In genomic region chr6:30061766-30062458, GRCh38 we compare ENCODE assay signal across 9 cellular contexts. TPM values are rescaled to one million over a fixed set of nuclear protein-coding genes. Genes with fewer than 3 reads are reported as not detected.
DNase-seq lines count a peak whose midpoint lies in the region; ATAC-seq and TF ChIP-seq lines count a peak whose summit lies in the region.
"Had no signal": no experiment of that assay in that cellular context is flagged by ENCODE, and none has a peak within 500 bp of the region (broad histone marks: within the 10 kb centered on the region; RNA-seq: fewer than 3 reads in every experiment).

No MANE protein-coding gene starts in this region.

- no peaks in the 10 kb centered on the region for H4K20me1 ChIP-seq in MM.1S (ENCODE audit: insufficient read depth, low read length)

- peaks cover 25% of the 10 kb centered on the region for H3K79me2 ChIP-seq in MM.1S (ENCODE audit: low read length)

- peak overlapping the region; percentile 8; the same call in 1 of the 2 replicates for H3K27ac ChIP-seq in MM.1S (ENCODE audit: low read length)

- DNase-seq in EH (ENCODE audit: low read depth): peak; percentile 54
- no peak for DNase-seq in MM.1S
- no peak for DNase-seq in activated naive CD4-positive, alpha-beta T cell treated with anti-CD3 and anti-CD28 coated beads, Interleukin-2, amount 50 U/mL, for 72 hours (ENCODE audit: low spot score in 2 of 2)
- no peak for DNase-seq in left cardiac atrium
- DNase-seq in putamen (ENCODE audit: low spot score): peak; percentile 17
- no peak for DNase-seq in ecto neural progenitor cell (ENCODE audit: low spot score)

- peak overlapping the region; percentile 78 for H3K4me2 ChIP-seq in MM.1S (ENCODE audit: low read depth, low read length)

- H2AFZ ChIP-seq in MM.1S (ENCODE audit: low read length): peak overlapping the region; percentile 99

- H3F3A ChIP-seq in MM.1S (ENCODE audit: insufficient read depth, low read length): peaks cover 13% of the 10 kb centered on the region

- no peaks in the 10 kb centered on the region for H3K9me2 ChIP-seq in MM.1S (replicated peaks; ENCODE audit: insufficient read depth, low read length)

- ATAC-seq in GM21515 (IDR thresholded peaks at IDR 0.05; ENCODE audit: unreplicated experiment): peak; percentile 28
- peak; percentile 46 to 47 for ATAC-seq in activated naive CD4-positive, alpha-beta T cell treated with anti-CD3 and anti-CD28 coated beads, Interleukin-2, amount 50 U/mL, for 72 hours
- ATAC-seq in left cardiac atrium: peak; percentile 28 to 37
- no peak for ATAC-seq in HG02571 (IDR thresholded peaks at IDR 0.05; ENCODE audit: unreplicated experiment)

- intact Hi-C loops in left cardiac atrium (cut with DNase I): no loop called here

- no peaks in the 10 kb centered on the region for H3K9me3 ChIP-seq in MM.1S (replicated peaks; ENCODE audit: insufficient read depth, low read length)

- peaks cover 20 to 39% of the 10 kb centered on the region in 2 donors for H3K36me3 Mint-ChIP-seq in activated naive CD4-positive, alpha-beta T cell treated with anti-CD3 and anti-CD28 coated beads, Interleukin-2, amount 50 U/mL, for 72 hours

- peaks cover 16% of the 10 kb centered on the region for H3K4me1 ChIP-seq in MM.1S (ENCODE audit: low read length)

- H3K4me3 ChIP-seq in MM.1S (ENCODE audit: low read length): peak overlapping the region; percentile 96

- H3K36me3 ChIP-seq in MM.1S (replicated peaks; ENCODE audit: insufficient read depth, low read length): no peaks in the 10 kb centered on the region

- H3K27ac Mint-ChIP-seq in activated naive CD4-positive, alpha-beta T cell treated with anti-CD3 and anti-CD28 coated beads, Interleukin-2, amount 50 U/mL, for 72 hours: peak overlapping the region; percentile 91 to 99

- H3K9ac ChIP-seq in MM.1S (ENCODE audit: low read length): peak overlapping the region; percentile 82

- no peak for TF ChIP-seq CTCF in MM.1S (IDR thresholded peaks at IDR 0.05; ENCODE audit: low read length)

- no peaks in the 10 kb centered on the region for H3K27me3 ChIP-seq in MM.1S (replicated peaks; ENCODE audit: insufficient read depth, low read length)

- peaks cover 0 to 4% of the 10 kb centered on the region in 2 donors for H3K9me3 Mint-ChIP-seq in activated naive CD4-positive, alpha-beta T cell treated with anti-CD3 and anti-CD28 coated beads, Interleukin-2, amount 50 U/mL, for 72 hours

RNA-seq across cellular contexts. Expression of gene POLR1H, which starts 0.8 kb away (rescaled TPM):
- 10 to 100 TPM; 52.7 to 65.6 TPM for total RNA-seq in activated naive CD4-positive, alpha-beta T cell treated with anti-CD3 and anti-CD28 coated beads, Interleukin-2, amount 50 U/mL, for 72 hours
- 10 to 100 TPM; 14.7 to 16.6 TPM for total RNA-seq in left cardiac atrium

RNA-seq across cellular contexts. Expression of gene PPP1R11, which starts 5.1 kb away (rescaled TPM):
- total RNA-seq in activated naive CD4-positive, alpha-beta T cell treated with anti-CD3 and anti-CD28 coated beads, Interleukin-2, amount 50 U/mL, for 72 hours: 10 to 100 TPM; 48.5 to 53.3 TPM
- total RNA-seq in left cardiac atrium: 10 to 100 TPM; 43.7 to 48.1 TPM

RNA-seq across cellular contexts. Expression of gene RNF39, which starts 13.7 kb away (rescaled TPM):
- not detected for total RNA-seq in activated naive CD4-positive, alpha-beta T cell treated with anti-CD3 and anti-CD28 coated beads, Interleukin-2, amount 50 U/mL, for 72 hours
- total RNA-seq in left cardiac atrium: not detected
- total RNA-seq: activated CD8-positive, alpha-beta memory T cell treated with anti-CD3 and anti-CD28 coated beads for 36 hours had no signal

RNA-seq across cellular contexts. Expression of gene TRIM31, which starts 51.0 kb away (rescaled TPM):
- not detected for total RNA-seq in activated naive CD4-positive, alpha-beta T cell treated with anti-CD3 and anti-CD28 coated beads, Interleukin-2, amount 50 U/mL, for 72 hours
- total RNA-seq in left cardiac atrium: not detected
- total RNA-seq: activated CD8-positive, alpha-beta memory T cell treated with anti-CD3 and anti-CD28 coated beads for 36 hours had no signal

Comparison
In these comparisons a context has a peak if more than half of its experiments do, and no peak if none do; other contexts are left out.
1. DNase-seq: peak in EH (single experiment) and putamen (single experiment); none in MM.1S (single experiment), activated naive CD4-positive, alpha-beta T cell treated with anti-CD3 and anti-CD28 coated beads, Interleukin-2, amount 50 U/mL, for 72 hours (0 of 2), left cardiac atrium (single experiment) and ecto neural progenitor cell (single experiment).